In the genomic region with DNA sequence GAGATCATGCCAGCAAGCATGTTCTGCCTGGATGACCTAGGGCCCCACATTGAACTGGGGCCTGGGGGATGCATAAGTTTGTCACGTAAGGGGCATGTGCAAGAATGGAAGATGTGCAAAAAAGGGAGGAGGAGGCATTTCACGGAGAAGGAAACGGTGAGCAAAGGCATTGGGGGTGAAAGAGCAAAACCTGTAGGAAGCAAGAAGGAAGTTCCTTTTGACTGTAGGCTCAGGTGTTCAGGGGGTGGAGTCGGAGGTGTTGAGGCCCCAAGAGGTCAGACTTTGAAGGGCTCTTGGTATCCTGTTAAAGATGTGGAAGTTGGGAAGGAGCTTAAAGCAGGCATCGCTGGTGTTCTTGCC, we compare ENCODE assay signal across 8 cellular contexts. TPM values are rescaled to one million over a fixed set of nuclear protein-coding genes. Genes with fewer than 3 reads are reported as not detected.
DNase-seq lines count a peak whose midpoint lies in the region; ATAC-seq, FAIRE-seq and TF ChIP-seq lines count a peak whose summit lies in the region.

No MANE protein-coding gene starts in this region.

- H3K4me1 ChIP-seq in PC-3 (ENCODE audit: insufficient read depth, low read length) (peaks cover 50% of the 10 kb centered on the region), esophagus (ENCODE audit: control insufficient read depth in 2 of 2, insufficient read depth in 2 of 2, low read length in 1 of 2) (peaks cover 2 to 11% of the 10 kb centered on the region in 2 donors), prostate gland (replicated peaks) (peaks cover 20% of the 10 kb centered on the region)

- no peak for DNase-seq in stimulated activated naive CD8-positive, alpha-beta T cell treated with anti-CD3 and anti-CD28 coated beads, Interleukin-15, Interleukin-2, amounts not matched to agents 100 U/mL and 50 U/mL, for 24 hours
- DNase-seq in PC-3, result peak; percentile 12
- no peak for DNase-seq in prostate gland (ENCODE audit: low spot score)
- no peak for DNase-seq in HTR-8/SVneo (ENCODE audit: insufficient read length, low spot score)
- DNase-seq in NCI-H446 (lab: John Stamatoyannopoulos, UW), result no peak

- H3K4me2 ChIP-seq in PC-3 (ENCODE audit: low read length), result peak overlapping the region; percentile 99

- no peaks in the 10 kb centered on the region for H3K9me3 ChIP-seq in PC-3 (ENCODE audit: low read length)
- no peaks in the 10 kb centered on the region for H3K9me3 ChIP-seq in esophagus (ENCODE audit: control insufficient read depth in 2 of 2, insufficient read depth in 1 of 2, low read depth in 1 of 2, low read length in 1 of 2)
- H3K9me3 ChIP-seq in prostate gland, result no peaks in the 10 kb centered on the region

- 19 to 23% methylated on average over 5 of the region's 5 CpGs for WGBS in esophagus, 2 donors
- 20% methylated on average over 5 of the region's 5 CpGs for WGBS in prostate gland

- BruUV-seq in PC-3 (replicated peaks; lab: Mats Ljungman, UMichigan), result TSS peak; percentile 76

- TF ChIP-seq POLR2A in prostate gland (IDR thresholded peaks at IDR 0.05), result no peak

- no peak for FAIRE-seq in HTR-8/SVneo (lab: Jason Lieb, UNC)

- peak overlapping the region; percentile 82 for H3K9ac ChIP-seq in PC-3 (ENCODE audit: low read length)

- intact Hi-C loops in PC-3 (cut with micrococcal nuclease), result loop anchor here (10.0 kb wide), 1 partner anchor 91 kb away; a partner anchor contains a TSS
- intact Hi-C loops in prostate gland (cut with DNase I), result loop anchor here (5.0 to 10.0 kb wide), 2 partner anchors 38 to 69 kb away; a partner anchor contains a TSS

- ATAC-seq in stimulated activated naive CD8-positive, alpha-beta T cell treated with anti-CD3 and anti-CD28 coated beads, Interleukin-15, Interleukin-2, amounts not matched to agents 100 U/mL and 50 U/mL, for 24 hours, result no peak
- ATAC-seq in PC-3, result no peak
- ATAC-seq in GM19035 (IDR thresholded peaks at IDR 0.05; ENCODE audit: unreplicated experiment), result no peak

- H3K4me3 Mint-ChIP-seq in stimulated activated naive CD8-positive, alpha-beta T cell treated with anti-CD3 and anti-CD28 coated beads, Interleukin-15, Interleukin-2, amounts not matched to agents 100 ng/mL and 50 ng/mL, for 24 hours, result peak overlapping the region; percentile 84

- H3K36me3 ChIP-seq in PC-3 (ENCODE audit: low read depth, low read length) (no peaks in the 10 kb centered on the region), esophagus (ENCODE audit: control insufficient read depth in 2 of 2, insufficient read depth in 2 of 2, low read length in 1 of 2) (peaks cover 0 to 3% of the 10 kb centered on the region in 2 donors), prostate gland (no peaks in the 10 kb centered on the region)

- POLR2A ChIA-PET in PC-3 (lab: Charles Lee; ENCODE audit: unreplicated experiment), result no interaction called here

- no peaks in the 10 kb centered on the region for H3K36me3 Mint-ChIP-seq in stimulated activated naive CD8-positive, alpha-beta T cell treated with anti-CD3 and anti-CD28 coated beads, Interleukin-15, Interleukin-2, amounts not matched to agents 100 ng/mL and 50 ng/mL, for 24 hours (ENCODE audit: low read depth)

- H3K4me3 ChIP-seq in PC-3 (ENCODE audit: low read length), result peak overlapping the region; percentile 90
- peak overlapping the region; percentile 63 to 84 for H3K4me3 ChIP-seq in esophagus (ENCODE audit: low read depth in 1 of 2, low read length in 2 of 2)
- peak overlapping the region; percentile 83 to 87 for H3K4me3 ChIP-seq in prostate gland

- no peaks in the 10 kb centered on the region for H3F3A ChIP-seq in PC-3 (ENCODE audit: low read length, unreplicated experiment)

- CTCF ChIA-PET in PC-3 (lab: Charles Lee), result no interaction called here

- H2AFZ ChIP-seq in PC-3 (ENCODE audit: low read length), result peak overlapping the region; percentile 97

- no peaks in the 10 kb centered on the region for H3K9me2 ChIP-seq in PC-3 (replicated peaks; ENCODE audit: low read length)

- H3K27ac Mint-ChIP-seq in stimulated activated naive CD8-positive, alpha-beta T cell treated with anti-CD3 and anti-CD28 coated beads, Interleukin-15, Interleukin-2, amounts not matched to agents 100 ng/mL and 50 ng/mL, for 24 hours, result peak overlapping the region; percentile 81

- peak overlapping the region; percentile 74 for H3K27ac ChIP-seq in PC-3 (ENCODE audit: low read length)
- H3K27ac ChIP-seq in esophagus (ENCODE audit: low read depth in 2 of 2, low read length in 1 of 2), result peak overlapping the region; percentile 98 to 99
- H3K27ac ChIP-seq in prostate gland, result peak overlapping the region; percentile 96

- peaks cover 43% of the 10 kb centered on the region for H3K79me2 ChIP-seq in PC-3 (ENCODE audit: low read length)

- peaks cover 30% of the 10 kb centered on the region for H3K4me1 Mint-ChIP-seq in stimulated activated naive CD8-positive, alpha-beta T cell treated with anti-CD3 and anti-CD28 coated beads, Interleukin-15, Interleukin-2, amounts not matched to agents 100 ng/mL and 50 ng/mL, for 24 hours (ENCODE audit: low read depth)

- H3K27me3 Mint-ChIP-seq in stimulated activated naive CD8-positive, alpha-beta T cell treated with anti-CD3 and anti-CD28 coated beads, Interleukin-15, Interleukin-2, amounts not matched to agents 100 ng/mL and 50 ng/mL, for 24 hours, result peaks cover 3% of the 10 kb centered on the region

- 0 out of 2 replicates have a peak, but pooled peaks cover 7% of the 10 kb centered on the region for H4K20me1 ChIP-seq in PC-3 (ENCODE audit: low read length)

- no peaks in the 10 kb centered on the region for H3K27me3 ChIP-seq in PC-3 (ENCODE audit: low read length)
- no peaks in the 10 kb centered on the region for H3K27me3 ChIP-seq in esophagus (ENCODE audit: control insufficient read depth in 1 of 2, insufficient read depth in 2 of 2, low read length in 2 of 2)
- no peaks in the 10 kb centered on the region for H3K27me3 ChIP-seq in prostate gland (replicated peaks; ENCODE audit: insufficient read depth)

- no peaks in the 10 kb centered on the region for H3K9me3 Mint-ChIP-seq in stimulated activated naive CD8-positive, alpha-beta T cell treated with anti-CD3 and anti-CD28 coated beads, Interleukin-15, Interleukin-2, amounts not matched to agents 100 ng/mL and 50 ng/mL, for 24 hours

- TF ChIP-seq CTCF in PC-3 (conservative IDR thresholded peaks at IDR 0.05; ENCODE audit: low read depth, low read length), result no peak
- TF ChIP-seq CTCF in prostate gland (IDR thresholded peaks at IDR 0.05), result no peak

RNA-seq across cellular contexts. Expression of a gene that starts 0.6 kb away (rescaled TPM):
- total RNA-seq in PC-3 (2014; rRNA removed), result 40.6 and 56.3 TPM in 2 replicates
- 10 to 100 TPM; 21.7 to 26.3 TPM for polyA plus RNA-seq in esophagus
- 100 to 1,000 TPM; 169 to 392 TPM for total RNA-seq in prostate gland

RNA-seq across cellular contexts. Expression of a gene that starts 37.3 kb away (rescaled TPM):
- total RNA-seq in PC-3 (2014; rRNA removed) (0.91 and 0.98 TPM in 2 replicates), prostate gland (10 to 100 TPM; 12.3 to 15.1 TPM)
- under 1 TPM; 0.47 to 0.71 TPM for polyA plus RNA-seq in esophagus
